7 cellular contexts compared by ENCODE assay signal in the genomic region with DNA sequence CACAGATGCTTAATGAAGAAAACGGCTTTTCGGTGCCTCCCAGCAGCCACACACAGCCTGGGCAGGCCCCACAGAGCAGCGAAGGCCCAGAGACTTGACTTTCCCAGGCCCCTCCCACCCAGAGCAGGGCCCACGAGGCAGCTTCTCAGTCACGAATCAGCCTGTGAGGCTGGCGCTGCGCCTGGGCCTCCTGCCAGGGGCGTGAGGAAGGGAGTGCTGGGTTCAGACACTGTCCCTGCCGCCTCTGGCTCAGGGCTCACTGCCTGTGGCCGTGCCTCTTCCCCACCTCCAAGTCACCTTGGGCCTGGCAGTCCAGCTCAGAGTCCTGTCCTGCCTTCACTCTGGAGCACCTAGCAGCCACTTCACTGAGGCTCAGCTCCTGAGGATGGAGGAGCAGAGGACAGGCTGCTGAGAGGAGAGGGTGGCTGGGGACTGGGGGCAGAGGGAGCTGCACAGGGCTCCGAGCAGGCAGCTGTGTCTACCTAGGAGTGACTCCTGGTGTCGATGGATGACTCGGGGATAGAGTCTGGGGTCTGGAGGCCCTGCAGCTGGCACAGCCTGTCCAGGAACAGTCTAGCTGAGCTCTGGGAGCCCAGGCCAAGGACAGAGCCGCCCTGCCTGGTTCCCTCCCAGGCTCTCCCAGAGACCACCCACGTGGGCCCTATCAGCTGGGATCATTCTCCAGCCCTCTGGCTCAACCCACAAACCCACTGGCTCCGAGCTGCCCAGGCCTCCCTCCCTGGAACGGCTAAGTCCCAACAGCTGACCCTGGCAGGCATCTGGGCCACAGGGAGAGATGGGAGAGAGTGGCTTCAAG. TPM values are rescaled to one million over a fixed set of nuclear protein-coding genes. Genes with fewer than 3 reads are reported as not detected.
DNase-seq lines count a peak whose midpoint lies in the region; ATAC-seq lines count a peak whose summit lies in the region.

No MANE protein-coding gene starts in this region.

- H3K27me3 Mint-ChIP-seq in stimulated activated memory B cell treated with anti-CD40 and anti-IgM and Interleukin-4, amounts not matched to agents 10 μg/mL and 1 μg/mL and 100 μg/mL, for 72 hours = peaks cover 7% of the 10 kb centered on the region

- H3K4me1 Mint-ChIP-seq in stimulated activated memory B cell treated with anti-CD40 and anti-IgM and Interleukin-4, amounts not matched to agents 10 μg/mL and 1 μg/mL and 100 μg/mL, for 72 hours = peaks cover 35% of the 10 kb centered on the region

- ATAC-seq in left lobe of liver (peak; percentile 88), GM18517 (IDR thresholded peaks at IDR 0.05; ENCODE audit: unreplicated experiment) (no peak), HG03521 (IDR thresholded peaks at IDR 0.05; ENCODE audit: unreplicated experiment) (no peak)
- ATAC-seq in stimulated activated memory B cell treated with anti-CD40 and anti-IgM and Interleukin-4, amounts not matched to agents 10 μg/mL and 1 μg/mL and 100 μg/mL, for 72 hours = no peak

- no peaks in the 10 kb centered on the region for H3K36me3 Mint-ChIP-seq in stimulated activated memory B cell treated with anti-CD40 and anti-IgM and Interleukin-4, amounts not matched to agents 10 μg/mL and 1 μg/mL and 100 μg/mL, for 72 hours

- H3K9me3 Mint-ChIP-seq in stimulated activated memory B cell treated with anti-CD40 and anti-IgM and Interleukin-4, amounts not matched to agents 10 μg/mL and 1 μg/mL and 100 μg/mL, for 72 hours = no peaks in the 10 kb centered on the region

- H3K27ac Mint-ChIP-seq in stimulated activated memory B cell treated with anti-CD40 and anti-IgM and Interleukin-4, amounts not matched to agents 10 μg/mL and 1 μg/mL and 100 μg/mL, for 72 hours = peak overlapping the region; percentile 84

- DNase-seq in ELF-1 (ENCODE audit: low read depth, low spot score) (peak; percentile 50), NCI-H69 (lab: John Stamatoyannopoulos, UW) (peak; percentile 70), cerebellar cortex (ENCODE audit: low spot score) (peak; percentile 31), left lobe of liver (ENCODE audit: low spot score) (peak; percentile 92)

- no peak overlapping the region for H3K4me3 Mint-ChIP-seq in stimulated activated memory B cell treated with anti-CD40 and anti-IgM and Interleukin-4, amounts not matched to agents 10 μg/mL and 1 μg/mL and 100 μg/mL, for 72 hours

RNA-seq across cellular contexts. Expression of gene FOSL2, which starts 36.4 kb away (rescaled TPM):
- 9.3 TPM for total RNA-seq in left lobe of liver

Comparison
In these comparisons a context has a peak if more than half of its experiments do, and no peak if none do; other contexts are left out.
1. DNase-seq: peak in every context shown above with its lines; median percentile 92 in left lobe of liver; 70 in NCI-H69; 50 in ELF-1; 31 in cerebellar cortex.